Comparison of ENCODE assay signal across 1 cellular context in genomic region chr13:31161583-31162150, GRCh38.
A peak's percentile ranks its signal among the peaks of the same experiment; 100 is the strongest.
TF ChIP-seq lines count a peak whose summit lies in the region.

Gene HSPH1, minus strand, starts transcription at chr13:31161904. Its CDS starts 322 bp downstream, at chr13:31161582.

TF ChIP-seq in WTC11, 78 proteins besides CTCF, POLR2A, EP300 and RAD21 (continued from another document):
- TF ChIP-seq ETV6 (CRISPR knock-in tag; IDR thresholded peaks at IDR 0.05): peak; percentile 65
- peak; percentile 19; the same call in 1 of the 2 replicates for TF ChIP-seq NR1H2 (CRISPR knock-in tag; IDR thresholded peaks at IDR 0.05)
- no peak for TF ChIP-seq JAZF1 (CRISPR knock-in tag; IDR thresholded peaks at IDR 0.05)
- no peak for TF ChIP-seq IRF1 (CRISPR knock-in tag; IDR thresholded peaks at IDR 0.05)
- TF ChIP-seq GRHL2 (CRISPR knock-in tag; IDR thresholded peaks at IDR 0.05; ENCODE audit: insufficient replicate concordance, severe bottlenecking): no peak
- TF ChIP-seq GTF2I (CRISPR knock-in tag; conservative IDR thresholded peaks at IDR 0.05): no peak
- peak; percentile 71; the same call in 1 of the 2 replicates for TF ChIP-seq GABPB1 (CRISPR knock-in tag; IDR thresholded peaks at IDR 0.05)
- TF ChIP-seq HMGA2 (CRISPR knock-in tag; IDR thresholded peaks at IDR 0.05): no peak
- no peak; the same call in 1 of the 2 replicates for TF ChIP-seq FOXP1 (CRISPR knock-in tag; IDR thresholded peaks at IDR 0.05; ENCODE audit: borderline replicate concordance)
- TF ChIP-seq, protein P1, sequence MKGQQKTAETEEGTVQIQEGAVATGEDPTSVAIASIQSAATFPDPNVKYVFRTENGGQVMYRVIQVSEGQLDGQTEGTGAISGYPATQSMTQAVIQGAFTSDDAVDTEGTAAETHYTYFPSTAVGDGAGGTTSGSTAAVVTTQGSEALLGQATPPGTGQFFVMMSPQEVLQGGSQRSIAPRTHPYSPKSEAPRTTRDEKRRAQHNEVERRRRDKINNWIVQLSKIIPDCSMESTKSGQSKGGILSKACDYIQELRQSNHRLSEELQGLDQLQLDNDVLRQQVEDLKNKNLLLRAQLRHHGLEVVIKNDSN (CRISPR knock-in tag; IDR thresholded peaks at IDR 0.05): peak; percentile 77
- 0 out of 2 replicates have a peak, but pooled peaks have one; percentile 28 for TF ChIP-seq CREM (CRISPR knock-in tag; IDR thresholded peaks at IDR 0.05)
- TF ChIP-seq IRF2 (CRISPR knock-in tag; IDR thresholded peaks at IDR 0.05; ENCODE audit: borderline replicate concordance, low read depth): no peak
- TF ChIP-seq NR2C2 (CRISPR knock-in tag; IDR thresholded peaks at IDR 0.05): no peak
- no peak for TF ChIP-seq ELF4 (CRISPR knock-in tag; IDR thresholded peaks at IDR 0.05; ENCODE audit: low read depth)
- peak; percentile 74; the same call in 1 of the 2 replicates for TF ChIP-seq SMAD3 (CRISPR knock-in tag; IDR thresholded peaks at IDR 0.05; ENCODE audit: borderline replicate concordance)
- TF ChIP-seq ZNF671 (CRISPR knock-in tag; IDR thresholded peaks at IDR 0.05): no peak
- TF ChIP-seq, protein P2, sequence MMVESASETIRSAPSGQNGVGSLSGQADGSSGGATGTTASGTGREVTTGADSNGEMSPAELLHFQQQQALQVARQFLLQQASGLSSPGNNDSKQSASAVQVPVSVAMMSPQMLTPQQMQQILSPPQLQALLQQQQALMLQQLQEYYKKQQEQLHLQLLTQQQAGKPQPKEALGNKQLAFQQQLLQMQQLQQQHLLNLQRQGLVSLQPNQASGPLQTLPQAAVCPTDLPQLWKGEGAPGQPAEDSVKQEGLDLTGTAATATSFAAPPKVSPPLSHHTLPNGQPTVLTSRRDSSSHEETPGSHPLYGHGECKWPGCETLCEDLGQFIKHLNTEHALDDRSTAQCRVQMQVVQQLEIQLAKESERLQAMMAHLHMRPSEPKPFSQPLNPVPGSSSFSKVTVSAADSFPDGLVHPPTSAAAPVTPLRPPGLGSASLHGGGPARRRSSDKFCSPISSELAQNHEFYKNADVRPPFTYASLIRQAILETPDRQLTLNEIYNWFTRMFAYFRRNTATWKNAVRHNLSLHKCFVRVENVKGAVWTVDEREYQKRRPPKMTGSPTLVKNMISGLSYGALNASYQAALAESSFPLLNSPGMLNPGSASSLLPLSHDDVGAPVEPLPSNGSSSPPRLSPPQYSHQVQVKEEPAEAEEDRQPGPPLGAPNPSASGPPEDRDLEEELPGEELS (CRISPR knock-in tag; IDR thresholded peaks at IDR 0.05): peak; percentile 82
- TF ChIP-seq, protein P3, sequence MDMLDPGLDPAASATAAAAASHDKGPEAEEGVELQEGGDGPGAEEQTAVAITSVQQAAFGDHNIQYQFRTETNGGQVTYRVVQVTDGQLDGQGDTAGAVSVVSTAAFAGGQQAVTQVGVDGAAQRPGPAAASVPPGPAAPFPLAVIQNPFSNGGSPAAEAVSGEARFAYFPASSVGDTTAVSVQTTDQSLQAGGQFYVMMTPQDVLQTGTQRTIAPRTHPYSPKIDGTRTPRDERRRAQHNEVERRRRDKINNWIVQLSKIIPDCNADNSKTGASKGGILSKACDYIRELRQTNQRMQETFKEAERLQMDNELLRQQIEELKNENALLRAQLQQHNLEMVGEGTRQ (CRISPR knock-in tag; IDR thresholded peaks at IDR 0.05): peak; percentile 79
- TF ChIP-seq ESRRA (CRISPR knock-in tag; IDR thresholded peaks at IDR 0.05; ENCODE audit: borderline replicate concordance): 0 out of 2 replicates have a peak, but pooled peaks have one; percentile 57
